ENCODE assay signal across 19 cellular contexts in genomic region chrX:68454476-68455150, GRCh38.
"Had no signal": no experiment of that assay in that cellular context is flagged by ENCODE, and none has a peak within 500 bp of the region (broad histone marks: within the 10 kb centered on the region; RNA-seq: fewer than 3 reads in every experiment).

No MANE protein-coding gene starts in this region.

- H3K27me3 ChIP-seq: gastrocnemius medialis, neutrophil, upper lobe of left lung had no signal

- H3K4me1 ChIP-seq: breast epithelium, gastrocnemius medialis, heart right ventricle, upper lobe of left lung had no signal

- H3K9me3 ChIP-seq: breast epithelium, gastrocnemius medialis, heart right ventricle, neutrophil, upper lobe of left lung had no signal

- H3K27me3 Mint-ChIP-seq: stimulated activated naive CD8-positive, alpha-beta T cell treated with anti-CD3 and anti-CD28 coated beads, Interleukin-15, amount 100 ng/mL, for 72 hours had no signal

- H3K36me3 ChIP-seq: breast epithelium, gastrocnemius medialis, heart right ventricle, neutrophil, upper lobe of left lung had no signal

- H3K4me3 ChIP-seq: breast epithelium, gastrocnemius medialis, heart right ventricle, upper lobe of left lung had no signal

- H3K27ac Mint-ChIP-seq: natural killer cell; stimulated activated naive CD8-positive, alpha-beta T cell treated with anti-CD3 and anti-CD28 coated beads, Interleukin-15, amount 100 ng/mL, for 72 hours had no signal

- H3K4me3 Mint-ChIP-seq: natural killer cell; stimulated activated naive CD8-positive, alpha-beta T cell treated with anti-CD3 and anti-CD28 coated beads, Interleukin-15, amount 100 ng/mL, for 72 hours had no signal

- H3K27ac ChIP-seq: breast epithelium, gastrocnemius medialis, heart right ventricle, neutrophil had no signal

- H3K36me3 Mint-ChIP-seq: natural killer cell had no signal

- FAIRE-seq: astrocyte, endometrium had no signal

- H3K4me1 Mint-ChIP-seq: natural killer cell; stimulated activated naive CD8-positive, alpha-beta T cell treated with anti-CD3 and anti-CD28 coated beads, Interleukin-15, amount 100 ng/mL, for 72 hours had no signal

- H3K9me3 Mint-ChIP-seq: natural killer cell; stimulated activated naive CD8-positive, alpha-beta T cell treated with anti-CD3 and anti-CD28 coated beads, Interleukin-15, amount 100 ng/mL, for 72 hours had no signal

- DNase-seq: activated CD4-positive, alpha-beta T cell treated with anti-CD3 and anti-CD28 coated beads, Interleukin-2, amount 50 U/mL, for 1 hour; activated CD8-positive, alpha-beta memory T cell treated with anti-CD3 and anti-CD28 coated beads for 24 hours; activated CD8-positive, alpha-beta memory T cell treated with anti-CD3 and anti-CD28 coated beads, Interleukin-2, amount 50 U/mL, for 48 hours; activated effector memory CD4-positive, alpha-beta T cell treated with anti-CD3 and anti-CD28 coated beads, Interleukin-2, amount 50 U/mL, for 16 hours; activated naive CD4-positive, alpha-beta T cell treated with anti-CD3 and anti-CD28 coated beads, Interleukin-2, amount 50 U/mL, for 16 hours; activated T-cell treated with anti-CD3 and anti-CD28 coated beads, Interleukin-2, amount 50 U/mL, for 48 hours; cortex of kidney; gastrocnemius medialis; heart right ventricle; natural killer cell; posterior cingulate gyrus; retina; stimulated activated CD4-positive, alpha-beta T cell treated with anti-CD3 and anti-CD28 coated beads, Interleukin-1b, Interleukin-23, amount 100 ng/mL, for 48 hours; stimulated activated naive CD8-positive, alpha-beta T cell treated with anti-CD3 and anti-CD28 coated beads, Interleukin-15, amount 100 ng/mL, for 72 hours; upper lobe of left lung had no signal
